28 cellular contexts compared by ENCODE assay signal in genomic region chr13:26979334-26979733, GRCh38.
"Had no signal": no experiment of that assay in that cellular context is flagged by ENCODE, and none has a peak within 500 bp of the region (broad histone marks: within the 10 kb centered on the region; RNA-seq: fewer than 3 reads in every experiment).

No MANE protein-coding gene starts in this region.

- H3K27ac Mint-ChIP-seq: activated CD4-positive, alpha-beta memory T cell treated with anti-CD3 and anti-CD28 coated beads, Interleukin-2, amount 10 ng/mL, durations not matched to agents 7 days and 5 days; activated CD4-positive, alpha-beta T cell treated with anti-CD3 and anti-CD28 coated beads, Interleukin-2, amount 10 ng/mL, durations not matched to agents 7 days and 5 days; activated naive CD4-positive, alpha-beta T cell treated with anti-CD3 and anti-CD28 coated beads, Interleukin-2, amount 10 ng/mL, durations not matched to agents 7 days and 5 days; activated T-cell treated with anti-CD3 and anti-CD28 coated beads, Interleukin-2, amount 50 U/mL, for 24 hours; stimulated activated naive CD8-positive, alpha-beta T cell treated with anti-CD3 and anti-CD28 coated beads, Interleukin-15, Interleukin-2, amounts not matched to agents 100 ng/mL and 50 ng/mL, for 24 hours; WTC11 had no signal

- H3K27ac ChIP-seq: breast epithelium, epithelial cell of prostate, esophagus squamous epithelium, neutrophil, right lobe of liver, thoracic aorta, uterus had no signal

- H3K36me3 ChIP-seq: breast epithelium, esophagus squamous epithelium, heart right ventricle, neutrophil, right lobe of liver, thoracic aorta, uterus had no signal

- H3K4me1 ChIP-seq: breast epithelium had no signal

- H3K4me3 Mint-ChIP-seq: activated CD4-positive, alpha-beta memory T cell treated with anti-CD3 and anti-CD28 coated beads, Interleukin-2, amount 10 ng/mL, durations not matched to agents 7 days and 5 days; activated CD4-positive, alpha-beta T cell treated with anti-CD3 and anti-CD28 coated beads, Interleukin-2, amount 10 ng/mL, durations not matched to agents 7 days and 5 days; activated naive CD4-positive, alpha-beta T cell treated with anti-CD3 and anti-CD28 coated beads, Interleukin-2, amount 10 ng/mL, durations not matched to agents 7 days and 5 days; activated T-cell treated with anti-CD3 and anti-CD28 coated beads, Interleukin-2, amount 50 U/mL, for 24 hours; nephron; stimulated activated naive CD8-positive, alpha-beta T cell treated with anti-CD3 and anti-CD28 coated beads, Interleukin-15, Interleukin-2, amounts not matched to agents 100 ng/mL and 50 ng/mL, for 24 hours; type B pancreatic cell; WTC11 had no signal

- ATAC-seq: heart right ventricle, left lobe of liver, mucosa of descending colon, right lobe of liver had no signal

- H3K4me3 ChIP-seq: breast epithelium, esophagus squamous epithelium, heart right ventricle, lung, mucosa of descending colon, right lobe of liver, thoracic aorta, uterus had no signal

- H3K36me3 Mint-ChIP-seq: activated naive CD4-positive, alpha-beta T cell treated with anti-CD3 and anti-CD28 coated beads, Interleukin-2, amount 10 ng/mL, durations not matched to agents 7 days and 5 days; type B pancreatic cell; WTC11 had no signal

- H3K9me3 ChIP-seq: breast epithelium, esophagus squamous epithelium, heart right ventricle, mucosa of descending colon, neutrophil, right lobe of liver, thoracic aorta, uterus had no signal

- H3K27me3 Mint-ChIP-seq: activated CD4-positive, alpha-beta T cell treated with anti-CD3 and anti-CD28 coated beads, Interleukin-2, amount 10 ng/mL, durations not matched to agents 7 days and 5 days; stimulated activated naive CD8-positive, alpha-beta T cell treated with anti-CD3 and anti-CD28 coated beads, Interleukin-15, Interleukin-2, amounts not matched to agents 100 ng/mL and 50 ng/mL, for 24 hours had no signal

- DNase-seq: activated CD4-positive, alpha-beta memory T cell treated with anti-CD3 and anti-CD28 coated beads, Interleukin-2, amount 10 ng/mL, durations not matched to agents 7 days and 5 days; activated CD4-positive, alpha-beta T cell treated with anti-CD3 and anti-CD28 coated beads for 1 hour; activated CD4-positive, alpha-beta T cell treated with anti-CD3 and anti-CD28 coated beads, Interleukin-2, amount 10 ng/mL, durations not matched to agents 7 days and 5 days; activated CD8-positive, alpha-beta memory T cell treated with anti-CD3 and anti-CD28 coated beads, Interleukin-2, amount 50 U/mL, for 48 hours; activated gamma-delta T cell; activated naive CD4-positive, alpha-beta T cell treated with anti-CD3 and anti-CD28 coated beads, Interleukin-2, amount 10 ng/mL, durations not matched to agents 7 days and 5 days; activated T-cell treated with anti-CD3 and anti-CD28 coated beads, Interleukin-2, amount 50 U/mL, for 24 hours; amniotic stem cell; effector CD8-positive, alpha-beta T cell; esophagus squamous epithelium; foreskin melanocyte; heart right ventricle; right lobe of liver; stimulated activated CD4-positive, alpha-beta T cell treated with anti-CD3 and anti-CD28 coated beads, Interleukin-12 subunit alpha, Interleukin-12 subunit beta, amount 100 ng/mL, for 4 hours; stimulated activated CD4-positive, alpha-beta T cell treated with anti-CD3 and anti-CD28 coated beads, Interleukin-4, amount 100 ng/mL, for 1 hour; T-helper 2 cell; uterus had no signal

- H3K9me3 Mint-ChIP-seq: activated CD4-positive, alpha-beta memory T cell treated with anti-CD3 and anti-CD28 coated beads, Interleukin-2, amount 10 ng/mL, durations not matched to agents 7 days and 5 days; activated CD4-positive, alpha-beta T cell treated with anti-CD3 and anti-CD28 coated beads, Interleukin-2, amount 10 ng/mL, durations not matched to agents 7 days and 5 days; activated naive CD4-positive, alpha-beta T cell treated with anti-CD3 and anti-CD28 coated beads, Interleukin-2, amount 10 ng/mL, durations not matched to agents 7 days and 5 days; activated T-cell treated with anti-CD3 and anti-CD28 coated beads, Interleukin-2, amount 50 U/mL, for 24 hours; nephron; stimulated activated naive CD8-positive, alpha-beta T cell treated with anti-CD3 and anti-CD28 coated beads, Interleukin-15, Interleukin-2, amounts not matched to agents 100 ng/mL and 50 ng/mL, for 24 hours; type B pancreatic cell; WTC11 had no signal

- H3K27me3 ChIP-seq: neutrophil, right lobe of liver, uterus had no signal
